In the genomic region with DNA sequence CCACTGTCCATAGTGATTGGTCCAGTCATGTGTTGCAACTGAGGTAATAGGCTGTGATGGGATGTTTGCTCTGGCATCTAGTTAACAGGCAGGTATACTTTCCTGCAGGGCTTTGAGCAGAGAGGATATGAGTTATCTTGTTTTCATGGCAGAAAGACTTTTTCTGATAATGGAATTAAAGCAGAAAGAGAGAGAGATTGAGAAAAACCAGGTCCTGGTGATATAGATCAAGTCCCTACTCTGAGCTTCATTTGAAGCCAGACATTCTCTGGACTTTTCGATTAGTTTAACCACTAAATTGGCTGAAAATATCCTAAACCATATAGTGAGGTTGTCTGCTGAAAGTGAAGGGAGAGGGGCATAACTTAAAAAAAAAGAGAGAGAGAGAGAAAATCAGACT, we compare ENCODE assay signal across 34 cellular contexts.
"Had no signal": no experiment of that assay in that cellular context is flagged by ENCODE, and none has a peak within 500 bp of the region (broad histone marks: within the 10 kb centered on the region; RNA-seq: fewer than 3 reads in every experiment).

No MANE protein-coding gene starts in this region.

- H3K27ac ChIP-seq: KMS-11 had no signal

- H3K36me3 ChIP-seq: MG63 had no signal

- H3K4me2 ChIP-seq: KMS-11 had no signal

- H3K9me3 ChIP-seq: MG63 had no signal

- H3K27me3 ChIP-seq: MG63 had no signal

- DNase-seq: Karpas-422, Kasumi-1, KG1, MG63, MM.1S, MV-4-11, NCI-H1048, NCI-H1092, NCI-H1092 treated with DMSO at 0.1 percent for 48 hours, NCI-H1105, NCI-H1105 treated with DMSO at 0.1 percent for 48 hours, NCI-H1417, NCI-H1417 treated with DMSO at 0.1 percent for 48 hours, NCI-H1436, NCI-H1436 treated with DMSO at 0.1 percent for 48 hours, NCI-H146, NCI-H1694, NCI-H1694 treated with DMSO at 0.1 percent for 48 hours, NCI-H187, NCI-H187 treated with DMSO at 0.1 percent for 48 hours, NCI-H1930, NCI-H2029, NCI-H2029 treated with DMSO at 0.1 percent for 48 hours, NCI-H2081, NCI-H2081 treated with DMSO at 0.1 percent for 48 hours, NCI-H2107, NCI-H2171, NCI-H2171 treated with DMSO at 0.1 percent for 48 hours, NCI-H2227 treated with DMSO at 0.1 percent for 48 hours, NCI-H226, NCI-H345, NCI-H446, NCI-H446 treated with DMSO at 0.1 percent for 48 hours had no signal

- H3K4me3 ChIP-seq: MG63 had no signal

- H3K9ac ChIP-seq: KMS-11 had no signal
